In genomic region chr3:122299872-122300460, GRCh38 we compare ENCODE assay signal across 8 cellular contexts. TPM values are rescaled to one million over a fixed set of nuclear protein-coding genes. Genes with fewer than 3 reads are reported as not detected.
DNase-seq lines count a peak whose midpoint lies in the region; ATAC-seq lines count a peak whose summit lies in the region.

No MANE protein-coding gene starts in this region.

- peaks cover 1% of the 10 kb centered on the region for H3K27me3 Mint-ChIP-seq in activated naive CD4-positive, alpha-beta T cell treated with anti-CD3 and anti-CD28 coated beads for 36 hours (ENCODE audit: low read depth)

- intact Hi-C loops in activated naive CD4-positive, alpha-beta T cell treated with anti-CD3 and anti-CD28 coated beads for 36 hours (cut with micrococcal nuclease): loop anchor here (1.0 to 10.0 kb wide), 6 partner anchors 42 to 754 kb away; no protein-coding TSS in a partner anchor

- peaks cover 16% of the 10 kb centered on the region for H3K4me1 Mint-ChIP-seq in activated naive CD4-positive, alpha-beta T cell treated with anti-CD3 and anti-CD28 coated beads for 36 hours (ENCODE audit: low read depth)

- H3K4me3 Mint-ChIP-seq in activated naive CD4-positive, alpha-beta T cell treated with anti-CD3 and anti-CD28 coated beads for 36 hours: no peak overlapping the region

- no peaks in the 10 kb centered on the region for H3K9me3 Mint-ChIP-seq in activated naive CD4-positive, alpha-beta T cell treated with anti-CD3 and anti-CD28 coated beads for 36 hours

- peak; percentile 21 for DNase-seq in NCI-H146 (lab: John Stamatoyannopoulos, UW)
- DNase-seq in NCI-H146 treated with DMSO at 0.1 percent for 48 hours (lab: John Stamatoyannopoulos, UW; ENCODE audit: unreplicated experiment): no peak
- DNase-seq in NAMALWA (ENCODE audit: low spot score): peak; percentile 75
- peak; percentile 64 for DNase-seq in activated naive CD4-positive, alpha-beta T cell treated with anti-CD3 and anti-CD28 coated beads for 36 hours
- DNase-seq in kidney tubule cell (ENCODE audit: low spot score): peak; percentile 33
- no peak for DNase-seq in mesenteric fat pad (ENCODE audit: low spot score)

- no peak overlapping the region for H3K27ac Mint-ChIP-seq in activated naive CD4-positive, alpha-beta T cell treated with anti-CD3 and anti-CD28 coated beads for 36 hours

- no peaks in the 10 kb centered on the region for H3K36me3 Mint-ChIP-seq in activated naive CD4-positive, alpha-beta T cell treated with anti-CD3 and anti-CD28 coated beads for 36 hours (ENCODE audit: low read depth)

- ATAC-seq in HG02588 (IDR thresholded peaks at IDR 0.05; ENCODE audit: unreplicated experiment) (no peak), HG03565 (IDR thresholded peaks at IDR 0.05; ENCODE audit: unreplicated experiment) (no peak)

- CTCF ChIA-PET in activated naive CD4-positive, alpha-beta T cell treated with anti-CD3 and anti-CD28 coated beads for 36 hours (lab: Charles Lee): interaction anchor here (0.6 to 3.6 kb wide), 8 partner anchors 23 to 753 kb away, joined by 3 to 31 read pairs (median 3); no protein-coding TSS in a partner anchor

RNA-seq across cellular contexts. Expression of gene CSTA, which starts 25.1 kb away (rescaled TPM):
- not detected for total RNA-seq in activated naive CD4-positive, alpha-beta T cell treated with anti-CD3 and anti-CD28 coated beads for 36 hours
- 28.7 TPM for total RNA-seq in mesenteric fat pad

Comparison
In these comparisons a context has a peak if more than half of its experiments do, and no peak if none do; other contexts are left out.
1. DNase-seq: peak in NCI-H146 (single experiment), NAMALWA (single experiment), activated naive CD4-positive, alpha-beta T cell treated with anti-CD3 and anti-CD28 coated beads for 36 hours (single experiment) and kidney tubule cell (single experiment); none in NCI-H146 treated with DMSO at 0.1 percent for 48 hours (single experiment) and mesenteric fat pad (single experiment).
2. RNA of gene CSTA, which starts 25.1 kb away (total RNA-seq): 28.7 TPM in mesenteric fat pad (single experiment); not detected in activated naive CD4-positive, alpha-beta T cell treated with anti-CD3 and anti-CD28 coated beads for 36 hours; every median in the first group is over 10 times any median in the second.